ENCODE assay signal across 1 cellular context in the genomic region with DNA sequence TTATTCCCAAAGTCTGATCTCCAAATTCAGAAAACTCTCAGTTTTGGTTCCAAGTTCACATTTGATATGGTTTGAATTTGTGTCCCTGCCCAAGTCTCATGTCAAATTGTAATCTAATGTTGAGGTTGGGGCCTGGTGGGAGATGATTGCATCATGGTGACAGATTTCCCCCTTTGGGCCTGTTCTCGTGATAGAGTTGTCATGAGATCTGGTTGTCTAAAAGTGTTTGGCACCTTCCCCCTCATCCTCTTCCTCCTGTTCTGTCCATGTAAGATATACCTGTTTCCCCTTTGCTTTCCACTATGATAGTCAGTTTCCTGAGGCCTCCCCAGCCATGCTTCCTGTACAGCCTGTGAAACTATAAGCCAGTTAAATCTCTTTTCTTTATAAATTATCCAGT.
TF ChIP-seq lines count a peak whose summit lies in the region.

No MANE protein-coding gene starts in this region.

TF ChIP-seq in H1, 55 proteins besides CTCF, POLR2A, EP300 and RAD21:
- TF ChIP-seq CBX8 (IDR thresholded peaks at IDR 0.05; ENCODE audit: borderline replicate concordance, low read depth, low read length) = no peak
- TF ChIP-seq KDM1A (IDR thresholded peaks at IDR 0.05; ENCODE audit: borderline replicate concordance, low read length) = no peak
- TF ChIP-seq SP2 (IDR thresholded peaks at IDR 0.05; ENCODE audit: low read length) = no peak
- TF ChIP-seq GABPA (IDR thresholded peaks at IDR 0.05; ENCODE audit: borderline replicate concordance, insufficient read depth, low read length) = no peak
